17 cellular contexts compared by ENCODE assay signal in genomic region chr17:64106918-64107317, GRCh38. TPM values are rescaled to one million over a fixed set of nuclear protein-coding genes. Genes with fewer than 3 reads are reported as not detected.
DNase-seq lines count a peak whose midpoint lies in the region; ATAC-seq and TF ChIP-seq lines count a peak whose summit lies in the region.
"Had no signal": no experiment of that assay in that cellular context is flagged by ENCODE, and none has a peak within 500 bp of the region (broad histone marks: within the 10 kb centered on the region; RNA-seq: fewer than 3 reads in every experiment).

No MANE protein-coding gene starts in this region.

- peaks cover 23% of the 10 kb centered on the region for H3K79me2 ChIP-seq in smooth muscle cell (ENCODE audit: low read depth)

- peak; percentile 7 to 17 for ATAC-seq in activated T-cell treated with anti-CD3 and anti-CD28 coated beads, Interleukin-2, amount 50 U/mL, for 72 hours (replicated peaks in 1 of 2)
- ATAC-seq in T-cell (replicated peaks in 1 of 4) (no peak), left cardiac atrium (no peak)
- ATAC-seq: HCT116 had no signal

- H4K20me1 ChIP-seq in smooth muscle cell (ENCODE audit: low read depth) = peaks cover 41% of the 10 kb centered on the region

- WGBS in smooth muscle cell (ENCODE audit: low lambda C conversion rate) = 88% methylated on average over 3 of the region's 3 CpGs

- peaks cover 1 to 2% of the 10 kb centered on the region in 2 donors for H3K36me3 Mint-ChIP-seq in activated T-cell treated with anti-CD3 and anti-CD28 coated beads, Interleukin-2, amount 50 U/mL, for 72 hours (ENCODE audit: insufficient read depth in 2 of 2)
- H3K36me3 Mint-ChIP-seq in T-cell = peaks cover 14% of the 10 kb centered on the region

- POLR2A ChIA-PET in T-cell (lab: Charles Lee) = interaction anchor here (0.6 to 0.7 kb wide), 2 partner anchors 13 to 115 kb away, joined by 3 read pairs; no protein-coding TSS in a partner anchor

- H3K4me1 ChIP-seq in smooth muscle cell (ENCODE audit: low read depth) = peaks cover 13% of the 10 kb centered on the region

- intact Hi-C loops in left cardiac atrium (cut with DNase I) = no loop called here

- peak overlapping the region in 1 of 2 donors; percentile 20 for H3K4me3 Mint-ChIP-seq in activated T-cell treated with anti-CD3 and anti-CD28 coated beads, Interleukin-2, amount 50 U/mL, for 72 hours
- peak overlapping the region; percentile 1 to 38 (median 32) for H3K4me3 Mint-ChIP-seq in T-cell
- H3K4me3 Mint-ChIP-seq: activated B cell treated with CpG ODN at 0.5 μM for 24 hours had no signal

- no peaks in the 10 kb centered on the region for H3K27me3 ChIP-seq in smooth muscle cell (ENCODE audit: low read depth)

- no peak overlapping the region for H3K9ac ChIP-seq in smooth muscle cell (ENCODE audit: low read depth)

- peak overlapping the region; percentile 86 for H3K27ac Mint-ChIP-seq in activated T-cell treated with anti-CD3 and anti-CD28 coated beads, Interleukin-2, amount 50 U/mL, for 72 hours
- H3K27ac Mint-ChIP-seq in T-cell = peak overlapping the region; percentile 89
- H3K27ac Mint-ChIP-seq: activated B cell treated with CpG ODN at 0.5 μM for 24 hours had no signal

- H2AFZ ChIP-seq in smooth muscle cell (ENCODE audit: low read depth) = no peak overlapping the region

- TF ChIP-seq CTCF in smooth muscle cell (IDR thresholded peaks at IDR 0.05; ENCODE audit: borderline replicate concordance, insufficient read depth, poor library complexity, severe bottlenecking) = no peak

- peak overlapping the region; percentile 55 for H3K27ac ChIP-seq in epithelial cell of prostate
- no peak overlapping the region for H3K27ac ChIP-seq in smooth muscle cell (ENCODE audit: low read depth)

- CTCF ChIA-PET in T-cell (lab: Charles Lee) = interaction anchor here in 1 of 2 donors (0.5 to 1.4 kb wide), 4 partner anchors 8 to 231 kb away, joined by 4 to 10 read pairs (median 5); no protein-coding TSS in a partner anchor

- H3F3A ChIP-seq in smooth muscle cell (ENCODE audit: low read depth) = no peaks in the 10 kb centered on the region

- H3K4me2 ChIP-seq in smooth muscle cell = peak overlapping the region; percentile 31

- no peaks in the 10 kb centered on the region for H3K9me3 ChIP-seq in smooth muscle cell (replicated peaks; ENCODE audit: low read depth)
- H3K9me3 ChIP-seq: Caco-2 had no signal

- H3K4me3 ChIP-seq in smooth muscle cell = no peak overlapping the region

- H3K9me3 Mint-ChIP-seq in activated T-cell treated with anti-CD3 and anti-CD28 coated beads, Interleukin-2, amount 50 U/mL, for 72 hours = no peaks in the 10 kb centered on the region
- H3K9me3 Mint-ChIP-seq in T-cell = no peaks in the 10 kb centered on the region
- H3K9me3 Mint-ChIP-seq: activated B cell treated with CpG ODN at 0.5 μM for 24 hours had no signal

- no peaks in the 10 kb centered on the region for H3K36me3 ChIP-seq in smooth muscle cell (ENCODE audit: low read depth)

- peaks cover 65% of the 10 kb centered on the region for H3K4me1 Mint-ChIP-seq in activated T-cell treated with anti-CD3 and anti-CD28 coated beads, Interleukin-2, amount 50 U/mL, for 72 hours (ENCODE audit: low read depth)
- H3K4me1 Mint-ChIP-seq in T-cell = peaks cover 68 to 90% (median 69%) of the 10 kb centered on the region in 3 donors

- H3K27me3 Mint-ChIP-seq in activated T-cell treated with anti-CD3 and anti-CD28 coated beads, Interleukin-2, amount 50 U/mL, for 72 hours (ENCODE audit: low read depth) = no peaks in the 10 kb centered on the region
- no peaks in the 10 kb centered on the region for H3K27me3 Mint-ChIP-seq in T-cell
- H3K27me3 Mint-ChIP-seq: activated B cell treated with CpG ODN at 0.5 μM for 24 hours had no signal

- DNase-seq in activated T-cell treated with anti-CD3 and anti-CD28 coated beads, Interleukin-2, amount 50 U/mL, for 72 hours = no peak
- DNase-seq in activated T-cell treated with anti-CD3 and anti-CD28 coated beads for 4 hours (no peak), T-cell (no peak), epithelial cell of prostate (ENCODE audit: low read depth, low spot score) (no peak), smooth muscle cell (lab: John Stamatoyannopoulos, UW; ENCODE audit: unreplicated experiment) (no peak), NK-92 (lab: John Stamatoyannopoulos, UW; ENCODE audit: unreplicated experiment) (no peak), left cardiac atrium (no peak)
- DNase-seq in stimulated activated CD4-positive, alpha-beta T cell treated with anti-CD3 and anti-CD28 coated beads, Interleukin-4, amount 100 ng/mL, for 1 hour = no peak
- DNase-seq: activated B cell treated with CpG ODN at 0.5 μM for 24 hours; Caco-2; GDM1; NCI-H1048; nucleus accumbens; RPMI8226; stimulated activated CD4-positive, alpha-beta T cell treated with anti-CD3 and anti-CD28 coated beads, Interleukin-2, amount 100 ng/mL, for 48 hours; SW 1271 had no signal

RNA-seq across cellular contexts. Expression of gene ERN1, which starts 23.0 kb away (rescaled TPM):
- 10 to 100 TPM; 58.1 to 98.3 TPM for total RNA-seq in activated T-cell treated with anti-CD3 and anti-CD28 coated beads, Interleukin-2, amount 50 U/mL, for 72 hours
- 100 to 1,000 TPM in 3 of 5 donors, 10 to 100 TPM in 2; 71.2 to 146 (median 112) TPM for total RNA-seq in T-cell
- 8.6 and 10.2 TPM in 2 replicates for total RNA-seq in smooth muscle cell
- polyA plus RNA-seq in smooth muscle cell = 9.0 and 17.2 TPM in 2 replicates
- total RNA-seq in left cardiac atrium = 10 to 100 TPM; 11.4 to 15.4 TPM

Comparison
In these comparisons a context has a peak if more than half of its experiments do, and no peak if none do; other contexts are left out.
1. ATAC-seq: peak in activated T-cell treated with anti-CD3 and anti-CD28 coated beads, Interleukin-2, amount 50 U/mL, for 72 hours (2 of 2); none in T-cell (0 of 4) and left cardiac atrium (0 of 2).